ENCODE assay signal across 22 cellular contexts in genomic region chr3:182129745-182130144, GRCh38.
A peak's percentile ranks its signal among the peaks of the same experiment; 100 is the strongest.
DNase-seq lines count a peak whose midpoint lies in the region; ATAC-seq, FAIRE-seq and TF ChIP-seq lines count a peak whose summit lies in the region.
"Had no signal": no experiment of that assay in that cellular context is flagged by ENCODE, and none has a peak within 500 bp of the region (broad histone marks: within the 10 kb centered on the region; RNA-seq: fewer than 3 reads in every experiment).

No MANE protein-coding gene starts in this region.

- no peaks in the 10 kb centered on the region for H3K79me2 ChIP-seq in GM23338 (replicated peaks; ENCODE audit: insufficient read depth)

- DNase-seq in GM23338 (ENCODE audit: low spot score) (peak; percentile 26), WTC11 (ENCODE audit: low spot score) (no peak), left kidney (ENCODE audit: low read depth, low spot score) (peak; percentile 67), GM12892 (ENCODE audit: insufficient read length) (no peak), HCEC 1CT (no peak)
- DNase-seq: CD4-positive, CD25-positive, alpha-beta regulatory T cell; CD8-positive, alpha-beta T cell; DMS 273 treated with DMSO at 0.1 percent for 48 hours; DMS79; EL; GDM1; GM23248 had no signal

- H3K4me3 Mint-ChIP-seq in GM23338 (no peak overlapping the region), WTC11 (no peak overlapping the region)
- H3K4me3 Mint-ChIP-seq: B cell; CD4-positive, CD25-positive, alpha-beta regulatory T cell; CD8-positive, alpha-beta T cell had no signal

- POLR2A ChIA-PET in WTC11 (lab: Charles Lee) = no interaction called here

- peaks cover 8% of the 10 kb centered on the region; the same call in 1 of the 2 replicates for H3K4me1 ChIP-seq in GM23338 (ENCODE audit: insufficient read depth)
- H3K4me1 ChIP-seq: BLaER1, HAP-1 had no signal

- no peak for TF ChIP-seq POLR2A in GM12892 (IDR thresholded peaks at IDR 0.05; ENCODE audit: low read depth, low read length)

- peak; percentile 34 for ATAC-seq in GM23338
- ATAC-seq in WTC11 = peak; percentile 58
- ATAC-seq in GM18517 (IDR thresholded peaks at IDR 0.05; ENCODE audit: unreplicated experiment) = no peak
- ATAC-seq: CD8-positive, alpha-beta T cell; GM12878 had no signal

- H2AFZ ChIP-seq in GM23338 = 0 out of 2 replicates have a peak overlapping the region, but pooled peaks have one; percentile 2
- H2AFZ ChIP-seq: GM23248 had no signal

- no peak overlapping the region for H3K27ac Mint-ChIP-seq in GM23338
- H3K27ac Mint-ChIP-seq in WTC11 = no peak overlapping the region
- H3K27ac Mint-ChIP-seq: B cell; CD4-positive, CD25-positive, alpha-beta regulatory T cell; CD8-positive, alpha-beta T cell had no signal

- H3K4me3 ChIP-seq in GM23338 = no peak overlapping the region
- H3K4me3 ChIP-seq: BLaER1, GM12878, GM23248, HAP-1 had no signal

- H3K4me1 Mint-ChIP-seq in GM23338 (peaks cover 24% of the 10 kb centered on the region), WTC11 (peaks cover 26% of the 10 kb centered on the region)
- H3K4me1 Mint-ChIP-seq: B cell had no signal

- H3K36me3 Mint-ChIP-seq in GM23338 (ENCODE audit: low read depth) (no peaks in the 10 kb centered on the region), WTC11 (no peaks in the 10 kb centered on the region)
- H3K36me3 Mint-ChIP-seq: CD4-positive, CD25-positive, alpha-beta regulatory T cell; CD8-positive, alpha-beta T cell had no signal

- H3K36me3 ChIP-seq in GM23338 (ENCODE audit: insufficient read depth) = no peaks in the 10 kb centered on the region
- H3K36me3 ChIP-seq: BLaER1, HAP-1 had no signal

- no peaks in the 10 kb centered on the region for H3F3A ChIP-seq in GM23338 (replicated peaks; ENCODE audit: low read depth)

- H3K9me2 ChIP-seq in GM23338 (ENCODE audit: insufficient read depth) = no peaks in the 10 kb centered on the region

- H3K27me3 Mint-ChIP-seq in GM23338 (ENCODE audit: insufficient read depth, low read depth, poor library complexity) (peaks cover 2% of the 10 kb centered on the region), WTC11 (ENCODE audit: low read depth) (peaks cover 8% of the 10 kb centered on the region)
- H3K27me3 Mint-ChIP-seq: CD4-positive, CD25-positive, alpha-beta regulatory T cell had no signal

- H3K4me2 ChIP-seq in GM23338 = no peak overlapping the region
- H3K4me2 ChIP-seq: BLaER1 had no signal

- H3K27ac ChIP-seq in GM23338 (ENCODE audit: low read depth) = no peak overlapping the region
- H3K27ac ChIP-seq: 22Rv1, BLaER1, C4-2B, GM23248 had no signal

- no peaks in the 10 kb centered on the region for H4K20me1 ChIP-seq in GM23338 (replicated peaks; ENCODE audit: insufficient read depth)
- H4K20me1 ChIP-seq: BLaER1 had no signal

- H3K9me3 Mint-ChIP-seq in GM23338 (no peaks in the 10 kb centered on the region), WTC11 (no peaks in the 10 kb centered on the region)
- H3K9me3 Mint-ChIP-seq: CD8-positive, alpha-beta T cell had no signal

- no peak for FAIRE-seq in GM12892 (lab: Jason Lieb, UNC)
- FAIRE-seq: D721Med, GM12878, GM18507, H54 had no signal

- TF ChIP-seq CTCF in GM23338 (conservative IDR thresholded peaks at IDR 0.05; ENCODE audit: low read depth in 2 of 2) (no peak), WTC11 (IDR thresholded peaks at IDR 0.05) (no peak)

- peaks cover under 1% of the 10 kb centered on the region; the same call in 1 of the 2 replicates for H3K27me3 ChIP-seq in GM23338 (ENCODE audit: insufficient read depth)
- H3K27me3 ChIP-seq: BLaER1 had no signal

- CTCF ChIA-PET in WTC11 (lab: Charles Lee) = interaction anchor here (0.9 to 2.5 kb wide), 2 partner anchors 10 to 13 kb away, joined by 4 to 9 read pairs; no protein-coding TSS in a partner anchor

TF ChIP-seq in GM23338, 12 proteins besides CTCF, POLR2A, EP300 and RAD21 (continues in another document):
- TF ChIP-seq ZNF114 (CRISPR knock-in tag; IDR thresholded peaks at IDR 0.05) = no peak
- TF ChIP-seq STAT1 (IDR thresholded peaks at IDR 0.05; ENCODE audit: unreplicated experiment) = no peak
- TF ChIP-seq ETS1 (IDR thresholded peaks at IDR 0.05) = no peak

TF ChIP-seq in WTC11, 78 proteins besides CTCF, POLR2A, EP300 and RAD21:
- TF ChIP-seq ZNF423 (CRISPR knock-in tag; IDR thresholded peaks at IDR 0.05) (no peak), ZBTB21 (CRISPR knock-in tag; IDR thresholded peaks at IDR 0.05; ENCODE audit: borderline replicate concordance) (no peak), ERG (CRISPR knock-in tag; IDR thresholded peaks at IDR 0.05) (no peak), HMGXB4 (CRISPR knock-in tag; IDR thresholded peaks at IDR 0.05) (no peak), MYBL2 (CRISPR knock-in tag; IDR thresholded peaks at IDR 0.05) (no peak), ATF2 (CRISPR knock-in tag; IDR thresholded peaks at IDR 0.05; ENCODE audit: borderline replicate concordance, low read depth) (no peak), JUN (CRISPR knock-in tag; IDR thresholded peaks at IDR 0.05) (no peak), NFYB (CRISPR knock-in tag; conservative IDR thresholded peaks at IDR 0.05; ENCODE audit: low read depth) (no peak), AFF4 (CRISPR knock-in tag; IDR thresholded peaks at IDR 0.05; ENCODE audit: borderline replicate concordance) (no peak)

Comparison
In these comparisons a context has a peak if more than half of its experiments do, and no peak if none do; other contexts are left out.
1. DNase-seq: peak in GM23338 (single experiment) and left kidney (single experiment); none in WTC11 (single experiment), GM12892 (single experiment) and HCEC 1CT (single experiment).